8 cellular contexts compared by ENCODE assay signal in genomic region chr15:78756781-78757635, GRCh38. TPM values are rescaled to one million over a fixed set of nuclear protein-coding genes. Genes with fewer than 3 reads are reported as not detected.
DNase-seq lines count a peak whose midpoint lies in the region; ATAC-seq, FAIRE-seq and TF ChIP-seq lines count a peak whose summit lies in the region.
"Not testable (repeated sequence)": the region's sequence is repeated elsewhere in the genome, so short reads cannot be mapped to it uniquely, and the experiment has no call there.

No MANE protein-coding gene starts in this region.

- not testable (repeated sequence) for H3K27me3 ChIP-seq in uterus

- ATAC-seq in GM18502 (IDR thresholded peaks at IDR 0.05; ENCODE audit: poor library complexity, unreplicated experiment): peak; percentile 58
- peak; percentile 79 to 80 for ATAC-seq in activated CD4-positive, CD25-positive, alpha-beta regulatory T cell treated with anti-CD3 and anti-CD28 coated beads, Interleukin-2, amount 50 U/mL, for 24 hours

- intact Hi-C loops in uterus (cut with DNase I; ENCODE audit: low total_unique reads): not testable (repeated sequence)

- not testable (repeated sequence) for TF ChIP-seq CTCF in cardiac fibroblast (IDR thresholded peaks at IDR 0.05; ENCODE audit: low read depth, low read length); uterus (IDR thresholded peaks at IDR 0.05)

- H3K27ac ChIP-seq in uterus: peak overlapping the region in 1 of 2 donors; percentile 45

- FAIRE-seq in H54 (lab: Jason Lieb, UNC): not testable (repeated sequence)

- DNase-seq in H54 (ENCODE audit: insufficient read length, low spot score) (peak; percentile 38), HS-27A (ENCODE audit: low read depth) (peak; percentile 57), cardiac fibroblast (ENCODE audit: low read depth in 2 of 2) (peak; percentile 81 to 97), iris pigment epithelial cell (ENCODE audit: low read depth) (peak; percentile 50), skeletal muscle cell (ENCODE audit: low read depth) (peak; percentile 75), uterus (peak; percentile 52 to 64)

- TF ChIP-seq POLR2A in H54 (IDR thresholded peaks at IDR 0.05; ENCODE audit: low read depth, low read length); uterus (IDR thresholded peaks at IDR 0.05): not testable (repeated sequence)

- H3K4me3 ChIP-seq in cardiac fibroblast (replicated peaks in 1 of 2; ENCODE audit: low read depth in 2 of 2, low read length in 2 of 2); skeletal muscle cell (ENCODE audit: low read depth, low read length); uterus: not testable (repeated sequence)

- not testable (repeated sequence) for H3K4me1 ChIP-seq in uterus

- H3K36me3 ChIP-seq in uterus: not testable (repeated sequence)

- not testable (repeated sequence) for H3K9me3 ChIP-seq in uterus

RNA-seq across cellular contexts. Expression of gene ADAMTS7, which starts 54.3 kb away (rescaled TPM):
- 10 to 100 TPM in 2 of 4 donors, 1 to 10 TPM in 1, under 1 TPM in 1; 0.29 to 21.4 (median 7.5) TPM for total RNA-seq in uterus

Comparison
In these comparisons a context has a peak if more than half of its experiments do, and no peak if none do; other contexts are left out.
1. DNase-seq: peak in every context shown above with its lines; median percentile 89 in cardiac fibroblast; 75 in skeletal muscle cell; 58 in uterus; 57 in HS-27A; 50 in iris pigment epithelial cell; 38 in H54.